In genomic region chr16:10182186-10182683, GRCh38 we compare ENCODE assay signal across 8 cellular contexts. TPM values are rescaled to one million over a fixed set of nuclear protein-coding genes. Genes with fewer than 3 reads are reported as not detected.
A peak's percentile ranks its signal among the peaks of the same experiment; 100 is the strongest.
DNase-seq lines count a peak whose midpoint lies in the region; ATAC-seq, FAIRE-seq and TF ChIP-seq lines count a peak whose summit lies in the region.
"Had no signal": no experiment of that assay in that cellular context is flagged by ENCODE, and none has a peak within 500 bp of the region (broad histone marks: within the 10 kb centered on the region; RNA-seq: fewer than 3 reads in every experiment).

Gene GRIN2A (minus strand): TSS chr16:10182428. CDS start chr16:10180411, 2,017 bp downstream.

- no peak within 1 kb of the TSS for H2BK5ac ChIP-seq in H9 (ENCODE audit: insufficient read length, low read length)

- H3K27ac ChIP-seq in H9 (ENCODE audit: insufficient read length, low read depth, low read length): no peak within 1 kb of the TSS
- H3K27ac ChIP-seq in astrocyte (ENCODE audit: low read depth, low read length): no peak within 1 kb of the TSS
- no peak within 1 kb of the TSS for H3K27ac ChIP-seq in subcutaneous abdominal adipose tissue (ENCODE audit: low read depth, low read length)

- no peaks in the 10 kb centered on the region for H3K4me1 ChIP-seq in H9 (ENCODE audit: insufficient read depth, low read length)
- peaks cover 9% of the 10 kb centered on the region for H3K4me1 ChIP-seq in astrocyte (ENCODE audit: insufficient read depth, low read length)
- peaks cover 0 to 26% (median 21%) of the 10 kb centered on the region in 5 donors for H3K4me1 ChIP-seq in subcutaneous abdominal adipose tissue (ENCODE audit: control insufficient read depth in 5 of 5, insufficient read depth in 5 of 5, low read length in 5 of 5)

- H3K9ac ChIP-seq in H9 (ENCODE audit: extremely low read depth, insufficient read length, low read length): no peak within 1 kb of the TSS
- peak within 1 kb of the TSS; percentile 31 for H3K9ac ChIP-seq in astrocyte (ENCODE audit: low read length)
- H3K9ac ChIP-seq in subcutaneous abdominal adipose tissue (ENCODE audit: low read length in 5 of 5): no peak within 1 kb of the TSS

- no peak within 1 kb of the TSS for H2AFZ ChIP-seq in H9 (ENCODE audit: low read length)
- H2AFZ ChIP-seq in astrocyte (ENCODE audit: low read depth, low read length): peak within 1 kb of the TSS; percentile 92

- H3K4me3 ChIP-seq in astrocyte (ENCODE audit: insufficient read depth, low read depth, low read length) (peak within 1 kb of the TSS; percentile 42), subcutaneous abdominal adipose tissue (ENCODE audit: low read depth in 1 of 5, low read length in 5 of 5) (peak within 1 kb of the TSS in 4 of 5 donors; percentile 41 to 63 (median 44))

- H3K27me3 ChIP-seq in H9 (ENCODE audit: insufficient read depth, low read length) (peaks cover 25% of the 10 kb centered on the region; the same call in 1 of the 2 replicates), astrocyte (ENCODE audit: insufficient read depth, low read length) (peaks cover 22% of the 10 kb centered on the region), subcutaneous abdominal adipose tissue (ENCODE audit: control insufficient read depth in 5 of 5, insufficient read depth in 4 of 5, low read length in 5 of 5) (peaks cover 29 to 47% (median 41%) of the 10 kb centered on the region in 5 donors)

- ATAC-seq in HG02885 (IDR thresholded peaks at IDR 0.05; ENCODE audit: poor library complexity, unreplicated experiment) (no peak), GM18511 (IDR thresholded peaks at IDR 0.05; ENCODE audit: unreplicated experiment) (no peak)

- no peak for FAIRE-seq in astrocyte (lab: Jason Lieb, UNC)

- TF ChIP-seq CTCF in H9 (conservative IDR thresholded peaks at IDR 0.05) (no peak), astrocyte (IDR thresholded peaks at IDR 0.05; ENCODE audit: insufficient read depth, low read depth, low read length) (no peak)

- no peak within 1 kb of the TSS for H3K4ac ChIP-seq in H9 (ENCODE audit: low read depth, low read length)

- H4K20me1 ChIP-seq in H9 (ENCODE audit: control insufficient read depth, insufficient read depth, insufficient read length): no peaks in the 10 kb centered on the region
- H4K20me1 ChIP-seq in astrocyte (ENCODE audit: insufficient read depth, low read length): no peaks in the 10 kb centered on the region

- no peak within 1 kb of the TSS for H3K18ac ChIP-seq in H9 (ENCODE audit: insufficient read length, low read depth, low read length)

- no peak within 1 kb of the TSS for H3K56ac ChIP-seq in H9 (ENCODE audit: insufficient read length, low read depth, low read length)

- no peak within 1 kb of the TSS for H2BK12ac ChIP-seq in H9 (ENCODE audit: insufficient read length, low read depth, low read length)

- H3K27ac Mint-ChIP-seq in H9: no peak within 1 kb of the TSS
- H3K27ac Mint-ChIP-seq in astrocyte (ENCODE audit: unreplicated experiment): no peak within 1 kb of the TSS
- H3K27ac Mint-ChIP-seq: activated CD8-positive, alpha-beta T cell treated with anti-CD3 and anti-CD28 coated beads, Interleukin-2, amount 10 ng/mL, durations not matched to agents 7 days and 5 days had no signal

- H3K36me3 ChIP-seq in astrocyte (ENCODE audit: insufficient read depth, low read length): no peaks in the 10 kb centered on the region
- H3K36me3 ChIP-seq in subcutaneous abdominal adipose tissue (ENCODE audit: control insufficient read depth in 5 of 5, insufficient read depth in 5 of 5, low read length in 5 of 5): no peaks in the 10 kb centered on the region

- no peaks in the 10 kb centered on the region for H3K79me1 ChIP-seq in H9 (ENCODE audit: insufficient read depth, low read depth, low read length, poor library complexity, severe bottlenecking)

- H3K9me3 ChIP-seq in H9 (ENCODE audit: control insufficient read depth, low read depth, low read length) (no peaks in the 10 kb centered on the region), astrocyte (ENCODE audit: insufficient read depth, low read depth, low read length) (no peaks in the 10 kb centered on the region), subcutaneous abdominal adipose tissue (ENCODE audit: control insufficient read depth in 5 of 5, low read length in 5 of 5) (no peaks in the 10 kb centered on the region)

- H3K23me2 ChIP-seq in H9 (ENCODE audit: insufficient read length, low read depth, low read length, poor library complexity, severe bottlenecking): peaks cover 21% of the 10 kb centered on the region

- H2BK20ac ChIP-seq in H9 (ENCODE audit: low read depth, low read length, poor library complexity, severe bottlenecking): no peak within 1 kb of the TSS

- peak within 1 kb of the TSS; percentile 60 for H3K4me2 ChIP-seq in H9 (ENCODE audit: insufficient read depth, insufficient read length, low read length)
- peak within 1 kb of the TSS; percentile 84 for H3K4me2 ChIP-seq in astrocyte (ENCODE audit: low read length)

- H2BK15ac ChIP-seq in H9 (ENCODE audit: low read depth, low read length): no peak within 1 kb of the TSS

- WGBS in H9 (ENCODE audit: extremely low coverage, insufficient read length, low lambda C conversion rate): no CpG with 5 or more reads among the region's 29 CpGs

- no peak within 1 kb of the TSS for H4K5ac ChIP-seq in H9 (ENCODE audit: insufficient read length, low read depth, low read length)

- H2AK5ac ChIP-seq in H9 (ENCODE audit: insufficient read length, low read length): no peak within 1 kb of the TSS

- H3K23ac ChIP-seq in H9 (ENCODE audit: insufficient read length, low read depth, low read length): no peak within 1 kb of the TSS

- peak within 1 kb of the TSS; percentile 64 to 84 for H3K4me3 Mint-ChIP-seq in H9
- H3K4me3 Mint-ChIP-seq in astrocyte (ENCODE audit: unreplicated experiment): peak within 1 kb of the TSS; percentile 72
- H3K4me3 Mint-ChIP-seq: activated CD8-positive, alpha-beta T cell treated with anti-CD3 and anti-CD28 coated beads, Interleukin-2, amount 10 ng/mL, durations not matched to agents 7 days and 5 days had no signal

- no peak within 1 kb of the TSS for H4K91ac ChIP-seq in H9 (ENCODE audit: insufficient read length, low read depth, low read length)

- H4K8ac ChIP-seq in H9 (replicated peaks; ENCODE audit: insufficient read length, low read depth, low read length): no peak within 1 kb of the TSS

- H3T11ph ChIP-seq in H9 (ENCODE audit: low read length): no peak within 1 kb of the TSS

- no peak within 1 kb of the TSS for H2BK120ac ChIP-seq in H9 (ENCODE audit: low read depth, low read length, poor library complexity, severe bottlenecking)

- no peak for DNase-seq in H9
- no peak for DNase-seq in astrocyte (ENCODE audit: low read depth)
- DNase-seq in left kidney (ENCODE audit: low read depth, low spot score): peak; percentile 77
- DNase-seq in HCEC 1CT: no peak

- H3K14ac ChIP-seq in H9 (ENCODE audit: insufficient read depth, low read length): no peak within 1 kb of the TSS; the same call in 1 of the 2 replicates

- H3K4me1 Mint-ChIP-seq in H9: peaks cover 8% of the 10 kb centered on the region in 2 experiments
- no peaks in the 10 kb centered on the region for H3K4me1 Mint-ChIP-seq in astrocyte (ENCODE audit: low read depth, unreplicated experiment)

- H3K9me3 Mint-ChIP-seq in H9: no peaks in the 10 kb centered on the region
- H3K9me3 Mint-ChIP-seq in astrocyte (ENCODE audit: unreplicated experiment): peaks cover 10% of the 10 kb centered on the region

- H3K36me3 Mint-ChIP-seq in H9 (ENCODE audit: insufficient read depth in 1 of 3, low read depth in 3 of 3) (no peaks in the 10 kb centered on the region), astrocyte (ENCODE audit: low read depth, unreplicated experiment) (peaks cover 1% of the 10 kb centered on the region)

- peaks cover 94% of the 10 kb centered on the region for H3K27me3 Mint-ChIP-seq in H9 (ENCODE audit: low read depth)
- peaks cover 68% of the 10 kb centered on the region for H3K27me3 Mint-ChIP-seq in astrocyte (ENCODE audit: low read depth, unreplicated experiment)

- H3K79me2 ChIP-seq in H9 (ENCODE audit: insufficient read depth, low read length): no peaks in the 10 kb centered on the region
- no peaks in the 10 kb centered on the region for H3K79me2 ChIP-seq in astrocyte (ENCODE audit: insufficient read depth, low read length)

RNA-seq across cellular contexts. Expression of gene GRIN2A, which starts in this region (rescaled TPM):
- 0.94 and 1.5 TPM in 2 replicates for total RNA-seq in H9 (2021)
- total RNA-seq in astrocyte: 0.53 and 0.68 TPM in 2 replicates
- total RNA-seq: activated CD8-positive, alpha-beta T cell treated with anti-CD3 and anti-CD28 coated beads, Interleukin-2, amount 10 ng/mL, durations not matched to agents 7 days and 5 days had no signal
